16 cellular contexts compared by ENCODE assay signal in the genomic region with DNA sequence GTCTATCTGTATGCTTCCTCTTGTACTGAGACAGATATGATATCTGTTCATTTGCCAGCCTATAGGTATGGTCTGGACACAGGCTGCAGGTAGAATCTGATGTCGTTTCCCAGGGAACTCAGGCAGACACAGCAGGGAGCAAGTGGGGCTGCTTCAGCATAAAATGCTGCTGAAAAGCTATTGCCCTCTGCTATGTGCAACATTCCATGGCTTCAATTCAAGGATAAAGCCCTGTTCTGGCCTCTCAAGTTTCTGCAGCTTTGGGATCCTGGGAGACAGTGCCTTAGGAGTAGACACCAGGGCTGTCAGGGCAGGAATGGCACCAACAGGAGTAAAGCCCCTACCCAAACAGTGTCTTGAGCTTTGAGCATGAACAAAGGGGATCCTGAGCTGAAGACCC.
DNase-seq lines count a peak whose midpoint lies in the region; ATAC-seq and TF ChIP-seq lines count a peak whose summit lies in the region.
"Had no signal": no experiment of that assay in that cellular context is flagged by ENCODE, and none has a peak within 500 bp of the region (broad histone marks: within the 10 kb centered on the region; RNA-seq: fewer than 3 reads in every experiment).

No MANE protein-coding gene starts in this region.

- H3K4me1 ChIP-seq in cardiac muscle cell (ENCODE audit: low read depth) (no peaks in the 10 kb centered on the region), right atrium auricular region (peaks cover 0 to 4% of the 10 kb centered on the region in 2 donors), testis (peaks cover 10% of the 10 kb centered on the region)

- TF ChIP-seq POLR2A in testis (IDR thresholded peaks at IDR 0.05) = no peak

- DNase-seq in cardiac muscle cell (ENCODE audit: low read depth in 1 of 2, low spot score in 1 of 2) (peak; percentile 21 to 25), right atrium auricular region (ENCODE audit: low spot score) (no peak), chondrocyte (ENCODE audit: low spot score) (no peak), iPS-NIHi11 (ENCODE audit: low spot score) (peak; percentile 15), testis (peak; percentile 51), DMS79 treated with DMSO at 0.1 percent for 48 hours (lab: John Stamatoyannopoulos, UW) (no peak), GM20000 (ENCODE audit: low spot score) (no peak)
- DNase-seq: GF-D8, Kasumi-1, MM.1S, NCI-H1092 treated with DMSO at 0.1 percent for 48 hours, NCI-H345, NCI-H526, SHP77 had no signal

- H3K9me3 ChIP-seq in cardiac muscle cell (ENCODE audit: low read depth) (no peaks in the 10 kb centered on the region), right atrium auricular region (peaks cover 0 to 16% of the 10 kb centered on the region in 2 donors), testis (no peaks in the 10 kb centered on the region)

- H3K36me3 ChIP-seq in cardiac muscle cell (no peaks in the 10 kb centered on the region), right atrium auricular region (no peaks in the 10 kb centered on the region), testis (ENCODE audit: low read depth, missing control alignments) (no peaks in the 10 kb centered on the region)

- no peak overlapping the region for H3K4me3 ChIP-seq in cardiac muscle cell
- H3K4me3 ChIP-seq in right atrium auricular region = no peak overlapping the region
- H3K4me3 ChIP-seq in testis = no peak overlapping the region

- no peaks in the 10 kb centered on the region for H3K27me3 ChIP-seq in cardiac muscle cell
- no peaks in the 10 kb centered on the region for H3K27me3 ChIP-seq in right atrium auricular region
- H3K27me3 ChIP-seq in testis = no peaks in the 10 kb centered on the region

- H3K27ac ChIP-seq in cardiac muscle cell (peak overlapping the region; percentile 19), right atrium auricular region (no peak overlapping the region), testis (no peak overlapping the region)
- H3K27ac ChIP-seq: C4-2B had no signal

- intact Hi-C loops in testis (cut with DNase I; ENCODE audit: low total_unique reads) = no loop called here

- WGBS in testis, 2 donors = 36 to 50% methylated on average over 1 of the region's 1 CpG

- ATAC-seq in HG03025 (IDR thresholded peaks at IDR 0.05; ENCODE audit: low FRiP score, unreplicated experiment) = no peak

- TF ChIP-seq CTCF in cardiac muscle cell (IDR thresholded peaks at IDR 0.05; ENCODE audit: low read depth, low read length) (no peak), right atrium auricular region (IDR thresholded peaks at IDR 0.05) (no peak), chondrocyte (IDR thresholded peaks at IDR 0.05) (no peak), testis (IDR thresholded peaks at IDR 0.05) (no peak), GM20000 (IDR thresholded peaks at IDR 0.05; ENCODE audit: extremely low read depth, missing control alignments) (no peak)

- H3K27me3 Mint-ChIP-seq in chondrocyte (ENCODE audit: low read depth) = no peaks in the 10 kb centered on the region

- H3K4me1 Mint-ChIP-seq in chondrocyte (ENCODE audit: low read depth) = peaks cover 8% of the 10 kb centered on the region

- peak overlapping the region; percentile 75 for H3K27ac Mint-ChIP-seq in chondrocyte (ENCODE audit: unreplicated experiment)

- no peaks in the 10 kb centered on the region for H3K36me3 Mint-ChIP-seq in chondrocyte (ENCODE audit: low read depth)

- H3K4me3 Mint-ChIP-seq in chondrocyte (ENCODE audit: unreplicated experiment) = no peak overlapping the region

- peaks cover 3% of the 10 kb centered on the region for H3K9me3 Mint-ChIP-seq in chondrocyte (ENCODE audit: low read depth)

Comparison
In these comparisons a context has a peak if more than half of its experiments do, and no peak if none do; other contexts are left out.
1. DNase-seq: peak in cardiac muscle cell (2 of 2), iPS-NIHi11 (single experiment) and testis (single experiment); none in right atrium auricular region (single experiment), chondrocyte (single experiment), DMS79 treated with DMSO at 0.1 percent for 48 hours (single experiment) and GM20000 (single experiment).